Comparison of ENCODE assay signal across 2 cellular contexts in the genomic region with DNA sequence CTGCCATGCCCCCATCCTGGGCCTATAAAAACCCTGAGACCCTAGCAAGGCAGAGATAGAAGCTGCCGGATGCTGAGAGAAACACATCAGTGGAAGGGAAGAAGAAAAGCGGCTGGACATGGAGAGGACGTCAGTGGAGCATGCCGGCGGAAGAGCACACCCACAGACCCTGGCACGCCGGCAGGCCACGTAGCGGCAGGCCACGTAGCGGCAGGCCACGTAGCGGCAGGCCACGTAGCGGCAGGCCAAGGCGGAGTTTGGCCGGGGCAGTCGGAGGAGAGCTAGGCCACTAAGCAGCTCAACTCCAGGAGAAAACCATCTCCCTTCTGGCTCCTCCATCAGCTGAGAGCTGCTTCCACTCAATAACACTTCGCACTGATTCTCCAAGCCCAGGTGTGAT.
A peak's percentile ranks its signal among the peaks of the same experiment; 100 is the strongest.
TF ChIP-seq lines count a peak whose summit lies in the region.

No MANE protein-coding gene starts in this region.

TF ChIP-seq in H1, 55 proteins besides CTCF, POLR2A, EP300 and RAD21:
- TF ChIP-seq, protein P1, sequence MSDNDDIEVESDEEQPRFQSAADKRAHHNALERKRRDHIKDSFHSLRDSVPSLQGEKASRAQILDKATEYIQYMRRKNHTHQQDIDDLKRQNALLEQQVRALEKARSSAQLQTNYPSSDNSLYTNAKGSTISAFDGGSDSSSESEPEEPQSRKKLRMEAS (IDR thresholded peaks at IDR 0.05) = no peak
- TF ChIP-seq CHD1 (IDR thresholded peaks at IDR 0.05; ENCODE audit: low read depth, low read length) (no peak), RXRA (IDR thresholded peaks at IDR 0.05; ENCODE audit: insufficient read depth, low read depth, low read length) (no peak), EGR1 (IDR thresholded peaks at IDR 0.05; ENCODE audit: borderline replicate concordance, low read depth, low read length) (peak; percentile 93), ASH2L (IDR thresholded peaks at IDR 0.05; ENCODE audit: low read length) (no peak), FOSL1 (IDR thresholded peaks at IDR 0.05; ENCODE audit: insufficient read depth, low read depth, low read length) (peak; percentile 85)

TF ChIP-seq in HepG2, 621 proteins besides CTCF, POLR2A, EP300 and RAD21:
- TF ChIP-seq HNRNPLL (IDR thresholded peaks at IDR 0.05; ENCODE audit: low read depth, low read length, poor library complexity, severe bottlenecking) = no peak
- TF ChIP-seq JUN (CRISPR knock-in tag; IDR thresholded peaks at IDR 0.05) = no peak
- TF ChIP-seq AGO1 (IDR thresholded peaks at IDR 0.05; ENCODE audit: low read depth, low read length, poor library complexity, severe bottlenecking) = peak; percentile 93
- no peak for TF ChIP-seq SMYD3 (CRISPR knock-in tag; IDR thresholded peaks at IDR 0.05)
- TF ChIP-seq ZNF318 (CRISPR knock-in tag; IDR thresholded peaks at IDR 0.05) = no peak
- no peak for TF ChIP-seq MAF1 (CRISPR knock-in tag; IDR thresholded peaks at IDR 0.05; ENCODE audit: borderline replicate concordance)
- TF ChIP-seq ZBTB33 (CRISPR knock-in tag; IDR thresholded peaks at IDR 0.05) = peak; percentile 90
- peak; percentile 59 for TF ChIP-seq AGO2 (optimal IDR thresholded peaks at IDR 0.05; ENCODE audit: low read depth, low read length)
- peak; percentile 39; the same call in 1 of the 2 replicates for TF ChIP-seq ZNF687 (CRISPR knock-in tag; IDR thresholded peaks at IDR 0.05)
- TF ChIP-seq HDAC2 (CRISPR knock-in tag; IDR thresholded peaks at IDR 0.05) = no peak
- no peak for TF ChIP-seq ZNF510 (CRISPR knock-in tag; IDR thresholded peaks at IDR 0.05; ENCODE audit: low read depth)
- no peak for TF ChIP-seq ATF6 (CRISPR knock-in tag; conservative IDR thresholded peaks at IDR 0.05)
- no peak for TF ChIP-seq MED13 (CRISPR knock-in tag; IDR thresholded peaks at IDR 0.05)
- TF ChIP-seq PHF5A (CRISPR knock-in tag; IDR thresholded peaks at IDR 0.05; ENCODE audit: low read depth, unreplicated experiment) = no peak
- 0 out of 2 replicates have a peak, but pooled peaks have one; percentile 17 for TF ChIP-seq RXRA (CRISPR knock-in tag; IDR thresholded peaks at IDR 0.05)
- peak; percentile 81 for TF ChIP-seq RBFOX2 (IDR thresholded peaks at IDR 0.05; ENCODE audit: low read depth, low read length)
- TF ChIP-seq, protein P2, sequence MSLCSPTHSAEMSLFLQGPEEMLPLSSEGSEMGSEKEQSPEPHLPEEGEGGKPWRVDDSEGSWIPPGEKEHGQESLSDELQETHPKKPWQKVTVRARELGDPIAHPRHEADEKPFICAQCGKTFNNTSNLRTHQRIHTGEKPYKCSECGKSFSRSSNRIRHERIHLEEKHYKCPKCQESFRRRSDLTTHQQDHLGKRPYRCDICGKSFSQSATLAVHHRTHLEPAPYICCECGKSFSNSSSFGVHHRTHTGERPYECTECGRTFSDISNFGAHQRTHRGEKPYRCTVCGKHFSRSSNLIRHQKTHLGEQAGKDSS (CRISPR knock-in tag; IDR thresholded peaks at IDR 0.05; ENCODE audit: borderline replicate concordance, low read depth) = no peak
